In the genomic region with DNA sequence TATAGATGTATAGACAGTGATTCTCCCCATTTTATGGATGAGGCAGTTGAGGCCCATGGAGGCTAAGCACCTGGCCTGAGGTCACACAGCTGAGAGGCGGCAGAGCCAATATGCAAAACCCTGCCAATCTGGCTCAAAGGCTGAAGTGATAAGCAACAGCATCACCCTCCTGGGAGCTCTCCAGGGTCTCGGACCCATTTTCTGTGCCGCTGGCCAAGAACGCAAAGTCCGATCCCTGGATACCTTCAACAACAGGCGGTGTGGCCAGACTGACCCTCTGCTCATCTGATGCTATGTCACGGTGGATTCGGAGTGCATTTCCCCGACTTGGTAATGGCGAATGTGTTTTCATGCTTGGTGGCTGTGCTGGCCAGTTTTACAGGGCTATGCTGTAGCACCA, we compare ENCODE assay signal across 16 cellular contexts.
DNase-seq lines count a peak whose midpoint lies in the region; TF ChIP-seq lines count a peak whose summit lies in the region.
"Had no signal": no experiment of that assay in that cellular context is flagged by ENCODE, and none has a peak within 500 bp of the region (broad histone marks: within the 10 kb centered on the region; RNA-seq: fewer than 3 reads in every experiment).

No MANE protein-coding gene starts in this region.

- TF ChIP-seq CTCF in WERI-Rb-1 (IDR thresholded peaks at IDR 0.05; ENCODE audit: low read depth, low read length) (no peak), type B pancreatic cell (conservative IDR thresholded peaks at IDR 0.05) (no peak), OCI-LY7 (conservative IDR thresholded peaks at IDR 0.05; ENCODE audit: low read length) (no peak)

- no peak overlapping the region for H3K4ac ChIP-seq in neuronal stem cell (ENCODE audit: low read length)

- no peak overlapping the region for H2AFZ ChIP-seq in neuronal stem cell (ENCODE audit: low read length)
- H2AFZ ChIP-seq in OCI-LY7 (ENCODE audit: low read length), result no peak overlapping the region
- H2AFZ ChIP-seq: GM23248 had no signal

- no peak overlapping the region for H2BK120ac ChIP-seq in neuronal stem cell (ENCODE audit: low read depth, low read length)

- no TSS peak for BruUV-seq in OCI-LY7 (replicated peaks; lab: Mats Ljungman, UMichigan)

- no peak overlapping the region for H2BK12ac ChIP-seq in neuronal stem cell (ENCODE audit: low read length)

- H3K36me3 ChIP-seq in WERI-Rb-1 (no peaks in the 10 kb centered on the region), neuronal stem cell (replicated peaks in 1 of 2; ENCODE audit: control insufficient read depth in 2 of 2, insufficient read depth in 2 of 2, low read length in 2 of 2) (no peaks in the 10 kb centered on the region), OCI-LY7 (ENCODE audit: insufficient read depth, low read length) (no peaks in the 10 kb centered on the region)

- H3K4me3 ChIP-seq in WERI-Rb-1 (ENCODE audit: low read depth, low read length) (no peak overlapping the region), neuronal stem cell (ENCODE audit: low read length in 2 of 2) (peak overlapping the region in 1 of 2 donors; percentile 53), OCI-LY7 (ENCODE audit: low read depth, low read length, poor library complexity, severe bottlenecking) (no peak overlapping the region)
- H3K4me3 ChIP-seq: GM12878, GM23248 had no signal

- no peak overlapping the region for H2AK5ac ChIP-seq in neuronal stem cell (ENCODE audit: low read depth, low read length)

- H3K79me1 ChIP-seq in neuronal stem cell (ENCODE audit: low read depth, low read length), result no peaks in the 10 kb centered on the region

- no peaks in the 10 kb centered on the region for H3K9me3 Mint-ChIP-seq in type B pancreatic cell
- H3K9me3 Mint-ChIP-seq: CD4-positive, alpha-beta T cell had no signal

- no peak overlapping the region for H2BK15ac ChIP-seq in neuronal stem cell (ENCODE audit: low read length)

- H3K4me3 Mint-ChIP-seq in type B pancreatic cell, result no peak overlapping the region
- H3K4me3 Mint-ChIP-seq: B cell; CD4-positive, alpha-beta T cell had no signal

- no peak overlapping the region for H3K14ac ChIP-seq in neuronal stem cell (ENCODE audit: low read length)

- H3K9ac ChIP-seq in neuronal stem cell (ENCODE audit: low read depth, low read length, poor library complexity), result peak overlapping the region; percentile 24
- H3K9ac ChIP-seq: GM23248 had no signal

- no peaks in the 10 kb centered on the region for H3K4me1 Mint-ChIP-seq in type B pancreatic cell (ENCODE audit: unreplicated experiment)
- H3K4me1 Mint-ChIP-seq: B cell had no signal

- no peak for DNase-seq in WERI-Rb-1
- DNase-seq in activated CD8-positive, alpha-beta memory T cell treated with anti-CD3 and anti-CD28 coated beads, Interleukin-2, amount 50 U/mL, for 48 hours, result peak; percentile 10
- no peak for DNase-seq in neuronal stem cell (ENCODE audit: low spot score)
- DNase-seq in type B pancreatic cell (ENCODE audit: extremely low spot score, unreplicated experiment), result peak; percentile 50
- no peak for DNase-seq in glomerular visceral epithelial cell (ENCODE audit: extremely low spot score)
- no peak for DNase-seq in DMS79 (lab: John Stamatoyannopoulos, UW)
- DNase-seq in OCI-LY7 (ENCODE audit: low spot score), result no peak
- DNase-seq: C1 segment of cervical spinal cord; Calu3; CD4-positive, alpha-beta T cell; DMS 273 treated with DMSO at 0.1 percent for 48 hours; GM23248; H7 had no signal

- H3K27ac Mint-ChIP-seq in type B pancreatic cell, result no peak overlapping the region
- H3K27ac Mint-ChIP-seq: B cell; CD4-positive, alpha-beta T cell had no signal

- no peaks in the 10 kb centered on the region for H3K36me3 Mint-ChIP-seq in type B pancreatic cell

- H3K4me1 ChIP-seq in neuronal stem cell (ENCODE audit: control insufficient read depth in 2 of 2, insufficient read depth in 1 of 2, low read depth in 1 of 2, low read length in 2 of 2) (no peaks in the 10 kb centered on the region), OCI-LY7 (ENCODE audit: insufficient read depth, low read length, poor library complexity, severe bottlenecking) (no peaks in the 10 kb centered on the region)

- no peaks in the 10 kb centered on the region for H4K20me1 ChIP-seq in OCI-LY7 (ENCODE audit: insufficient read depth, low read length)

- H4K8ac ChIP-seq in neuronal stem cell (ENCODE audit: low read depth, low read length), result no peak overlapping the region

- H3K9me3 ChIP-seq in WERI-Rb-1 (ENCODE audit: severe bottlenecking) (peaks cover 15% of the 10 kb centered on the region), neuronal stem cell (replicated peaks in 1 of 2; ENCODE audit: control insufficient read depth in 2 of 2, insufficient read depth in 1 of 2, low read depth in 1 of 2, low read length in 2 of 2) (peaks cover 0 to 53% of the 10 kb centered on the region in 2 donors), OCI-LY7 (ENCODE audit: low read length) (peaks cover 3% of the 10 kb centered on the region; the same call in 1 of the 2 replicates)

- H3K27me3 Mint-ChIP-seq in type B pancreatic cell, result no peaks in the 10 kb centered on the region
- H3K27me3 Mint-ChIP-seq: B cell had no signal

- no peak overlapping the region for H3K23ac ChIP-seq in neuronal stem cell (ENCODE audit: low read depth, low read length, poor library complexity)

- H3K27ac ChIP-seq in WERI-Rb-1, result peak overlapping the region; percentile 89
- no peak overlapping the region for H3K27ac ChIP-seq in neuronal stem cell (replicated peaks; ENCODE audit: low read length)
- no peak overlapping the region for H3K27ac ChIP-seq in OCI-LY7 (ENCODE audit: low read depth, low read length, poor library complexity, severe bottlenecking)
- H3K27ac ChIP-seq: GM23248, HL-60 had no signal

- no peak overlapping the region for H3K4me2 ChIP-seq in neuronal stem cell (ENCODE audit: insufficient read depth, low read length, poor library complexity, severe bottlenecking)
- H3K4me2 ChIP-seq in OCI-LY7 (ENCODE audit: low read length), result no peak overlapping the region

- H2BK5ac ChIP-seq in neuronal stem cell (ENCODE audit: low read length), result no peak overlapping the region

- no peak overlapping the region for H4K91ac ChIP-seq in neuronal stem cell (ENCODE audit: low read depth, low read length, poor library complexity)

- H3K27me3 ChIP-seq in WERI-Rb-1 (ENCODE audit: insufficient read depth, low read depth, severe bottlenecking) (no peaks in the 10 kb centered on the region), neuronal stem cell (ENCODE audit: control insufficient read depth in 3 of 3, insufficient read depth in 3 of 3, low read depth in 1 of 3, low read length in 3 of 3) (no peaks in the 10 kb centered on the region)

- no CpG with 5 or more reads among the region's 10 CpGs for WGBS in neuronal stem cell (ENCODE audit: extremely low coverage in 2 of 2, insufficient read length in 2 of 2, insufficient replicate concordance in 1 of 2), 2 donors

- no peak overlapping the region for H3K18ac ChIP-seq in neuronal stem cell (ENCODE audit: low read length)

- POLR2A ChIA-PET in OCI-LY7 (lab: Charles Lee), result no interaction called here

- no peaks in the 10 kb centered on the region for H3K79me2 ChIP-seq in OCI-LY7 (ENCODE audit: insufficient read depth, low read depth, low read length)

- CTCF ChIA-PET in OCI-LY7 (lab: Charles Lee; ENCODE audit: unreplicated experiment), result no interaction called here

- no peaks in the 10 kb centered on the region for H3K9me2 ChIP-seq in OCI-LY7 (ENCODE audit: insufficient read depth, low read length)

- intact Hi-C loops in OCI-LY7 (cut with micrococcal nuclease; ENCODE audit: unreplicated experiment), result no loop called here

Comparison
In these comparisons a context has a peak if more than half of its experiments do, and no peak if none do; other contexts are left out.
1. DNase-seq: peak in activated CD8-positive, alpha-beta memory T cell treated with anti-CD3 and anti-CD28 coated beads, Interleukin-2, amount 50 U/mL, for 48 hours (single experiment) and type B pancreatic cell (single experiment); none in WERI-Rb-1 (single experiment), neuronal stem cell (single experiment), glomerular visceral epithelial cell (single experiment), DMS79 (single experiment) and OCI-LY7 (single experiment).